15 cellular contexts compared by ENCODE assay signal in genomic region chr4:6152879-6153705, GRCh38. TPM values are rescaled to one million over a fixed set of nuclear protein-coding genes. Genes with fewer than 3 reads are reported as not detected.
DNase-seq lines count a peak whose midpoint lies in the region; ATAC-seq lines count a peak whose summit lies in the region.
"Had no signal": no experiment of that assay in that cellular context is flagged by ENCODE, and none has a peak within 500 bp of the region (broad histone marks: within the 10 kb centered on the region; RNA-seq: fewer than 3 reads in every experiment).

No MANE protein-coding gene starts in this region.

- H3K27ac ChIP-seq in BLaER1 = no peak overlapping the region
- H3K27ac ChIP-seq in GM23248 = no peak overlapping the region
- H3K27ac ChIP-seq: A549 had no signal

- H3K9me3 ChIP-seq in BLaER1 (no peaks in the 10 kb centered on the region), GM23248 (ENCODE audit: low read depth) (no peaks in the 10 kb centered on the region)
- H3K9me3 ChIP-seq: A549 had no signal

- H3K4me2 ChIP-seq in BLaER1 (0 out of 2 replicates have a peak overlapping the region, but pooled peaks have one; percentile 75), GM23248 (ENCODE audit: unreplicated experiment) (no peak overlapping the region)
- H3K4me2 ChIP-seq: A549 had no signal

- H3K79me2 ChIP-seq in GM23248 (ENCODE audit: insufficient read depth) = no peaks in the 10 kb centered on the region

- WGBS in GM23248 (ENCODE audit: low coverage in 1 of 2, low lambda C conversion rate in 2 of 2, missing lambda C conversion rate in 2 of 2), 2 experiments = 36% methylated on average over 14 to 15 of the region's 15 CpGs

- DNase-seq in activated T-cell treated with anti-CD3 and anti-CD28 coated beads, Interleukin-2, amount 50 U/mL, for 72 hours = no peak
- no peak for DNase-seq in activated T-cell treated with anti-CD3 and anti-CD28 coated beads, Interleukin-2, amount 50 U/mL, for 48 hours
- DNase-seq in T-cell = no peak
- no peak for DNase-seq in activated naive CD8-positive, alpha-beta T cell treated with anti-CD3 and anti-CD28 coated beads, Interleukin-2, amount 50 U/mL, for 24 hours
- DNase-seq in GM23248 = no peak
- no peak for DNase-seq in NCI-H1048 (lab: John Stamatoyannopoulos, UW)
- DNase-seq: DMS79 treated with DMSO at 0.1 percent for 48 hours, KBM-7, NCI-H1092, NCI-H1694 treated with DMSO at 0.1 percent for 48 hours, NCI-H69 had no signal

- no peaks in the 10 kb centered on the region for H3K36me3 Mint-ChIP-seq in activated T-cell treated with anti-CD3 and anti-CD28 coated beads, Interleukin-2, amount 50 U/mL, for 72 hours (ENCODE audit: insufficient read depth in 2 of 2)
- peaks cover 6% of the 10 kb centered on the region for H3K36me3 Mint-ChIP-seq in T-cell
- no peaks in the 10 kb centered on the region for H3K36me3 Mint-ChIP-seq in activated naive CD8-positive, alpha-beta T cell treated with anti-CD3 and anti-CD28 coated beads, Interleukin-2, amount 50 U/mL, for 24 hours (ENCODE audit: low read depth)

- CTCF ChIA-PET in T-cell (lab: Charles Lee) = interaction anchor here in 1 of 2 donors (0.7 kb wide), 1 partner anchor 254 kb away, joined by 3 read pairs; no protein-coding TSS in a partner anchor

- no peak overlapping the region for H3K4me3 ChIP-seq in BLaER1
- H3K4me3 ChIP-seq in GM23248 = no peak overlapping the region
- H3K4me3 ChIP-seq: A549 had no signal

- no peaks in the 10 kb centered on the region for H3F3A ChIP-seq in GM23248 (ENCODE audit: insufficient read depth)

- peaks cover 7% of the 10 kb centered on the region for H3K27me3 Mint-ChIP-seq in activated T-cell treated with anti-CD3 and anti-CD28 coated beads, Interleukin-2, amount 50 U/mL, for 72 hours (ENCODE audit: low read depth)
- peaks cover 0 to 14% of the 10 kb centered on the region in 2 donors for H3K27me3 Mint-ChIP-seq in T-cell
- H3K27me3 Mint-ChIP-seq in activated naive CD8-positive, alpha-beta T cell treated with anti-CD3 and anti-CD28 coated beads, Interleukin-2, amount 50 U/mL, for 24 hours = peaks cover 2% of the 10 kb centered on the region

- POLR2A ChIA-PET in T-cell (lab: Charles Lee) = no interaction called here

- peak in 1 of 2 donors; percentile 50 for ATAC-seq in activated T-cell treated with anti-CD3 and anti-CD28 coated beads, Interleukin-2, amount 50 U/mL, for 72 hours (replicated peaks in 1 of 2)
- ATAC-seq in T-cell (replicated peaks in 1 of 4) (peak in 3 of 4 experiments; percentile 58 to 75 (median 68)), HG03196 (IDR thresholded peaks at IDR 0.05; ENCODE audit: unreplicated experiment) (no peak)
- ATAC-seq in activated naive CD8-positive, alpha-beta T cell treated with anti-CD3 and anti-CD28 coated beads, Interleukin-2, amount 50 U/mL, for 24 hours = peak; percentile 10
- ATAC-seq: A549 had no signal

- H3K27me3 ChIP-seq in BLaER1 (no peaks in the 10 kb centered on the region), GM23248 (replicated peaks; ENCODE audit: insufficient read depth) (no peaks in the 10 kb centered on the region)

- H4K20me1 ChIP-seq in BLaER1 (no peaks in the 10 kb centered on the region), GM23248 (ENCODE audit: insufficient read depth) (no peaks in the 10 kb centered on the region)

- H3K36me3 ChIP-seq in BLaER1 (no peaks in the 10 kb centered on the region), GM23248 (ENCODE audit: low read depth) (no peaks in the 10 kb centered on the region)

- no peaks in the 10 kb centered on the region for H3K9me3 Mint-ChIP-seq in activated T-cell treated with anti-CD3 and anti-CD28 coated beads, Interleukin-2, amount 50 U/mL, for 72 hours
- H3K9me3 Mint-ChIP-seq in T-cell = no peaks in the 10 kb centered on the region
- no peaks in the 10 kb centered on the region for H3K9me3 Mint-ChIP-seq in activated naive CD8-positive, alpha-beta T cell treated with anti-CD3 and anti-CD28 coated beads, Interleukin-2, amount 50 U/mL, for 24 hours

- H3K4me1 Mint-ChIP-seq in activated T-cell treated with anti-CD3 and anti-CD28 coated beads, Interleukin-2, amount 50 U/mL, for 72 hours (ENCODE audit: low read depth) = peaks cover 4% of the 10 kb centered on the region
- H3K4me1 Mint-ChIP-seq in T-cell = peaks cover 8 to 36% (median 16%) of the 10 kb centered on the region in 3 donors
- H3K4me1 Mint-ChIP-seq in activated naive CD8-positive, alpha-beta T cell treated with anti-CD3 and anti-CD28 coated beads, Interleukin-2, amount 50 U/mL, for 24 hours = peaks cover 3% of the 10 kb centered on the region

- H3K9me2 ChIP-seq in GM23248 (ENCODE audit: insufficient read depth) = no peaks in the 10 kb centered on the region

- in situ Hi-C loops in GM23248 (cut with MboI) = no loop called here

- H3K9ac ChIP-seq in BLaER1 (no peak overlapping the region), GM23248 (no peak overlapping the region)

- no peak overlapping the region for H2AFZ ChIP-seq in GM23248

- no peak overlapping the region for H3K4me3 Mint-ChIP-seq in activated T-cell treated with anti-CD3 and anti-CD28 coated beads, Interleukin-2, amount 50 U/mL, for 72 hours
- no peak overlapping the region for H3K4me3 Mint-ChIP-seq in T-cell
- no peak overlapping the region for H3K4me3 Mint-ChIP-seq in activated naive CD8-positive, alpha-beta T cell treated with anti-CD3 and anti-CD28 coated beads, Interleukin-2, amount 50 U/mL, for 24 hours

- peak overlapping the region; percentile 17 for H3K27ac Mint-ChIP-seq in activated T-cell treated with anti-CD3 and anti-CD28 coated beads, Interleukin-2, amount 50 U/mL, for 72 hours
- H3K27ac Mint-ChIP-seq in T-cell = peak overlapping the region; percentile 45 to 49
- H3K27ac Mint-ChIP-seq in activated naive CD8-positive, alpha-beta T cell treated with anti-CD3 and anti-CD28 coated beads, Interleukin-2, amount 50 U/mL, for 24 hours = no peak overlapping the region

- H3K4me1 ChIP-seq in BLaER1 (peaks cover 52% of the 10 kb centered on the region), GM23248 (ENCODE audit: insufficient read depth) (no peaks in the 10 kb centered on the region)
- H3K4me1 ChIP-seq: A549 had no signal

RNA-seq across cellular contexts. Expression of gene JAKMIP1, which starts 47.3 kb away (rescaled TPM):
- 10 to 100 TPM in 1 of 2 donors, 1 to 10 TPM in 1; 9.0 to 33.7 TPM for total RNA-seq in activated T-cell treated with anti-CD3 and anti-CD28 coated beads, Interleukin-2, amount 50 U/mL, for 72 hours
- total RNA-seq in T-cell = 10 to 100 TPM in 1 of 5 donors, 1 to 10 TPM in 4; 3.5 to 14.0 (median 6.1) TPM
- total RNA-seq in GM23248 (2014; rRNA removed; shearing (Covaris generic)) = not detected in 2 replicates
- polyA plus RNA-seq in GM23248 (2016; fragmentation: Nextera tagmentation; extraction: Ambion mirVana) = not detected in 2 replicates
- total RNA-seq: M059J had no signal
- polyA plus RNA-seq: A549 had no signal
